8 cellular contexts compared by ENCODE assay signal in the genomic region with DNA sequence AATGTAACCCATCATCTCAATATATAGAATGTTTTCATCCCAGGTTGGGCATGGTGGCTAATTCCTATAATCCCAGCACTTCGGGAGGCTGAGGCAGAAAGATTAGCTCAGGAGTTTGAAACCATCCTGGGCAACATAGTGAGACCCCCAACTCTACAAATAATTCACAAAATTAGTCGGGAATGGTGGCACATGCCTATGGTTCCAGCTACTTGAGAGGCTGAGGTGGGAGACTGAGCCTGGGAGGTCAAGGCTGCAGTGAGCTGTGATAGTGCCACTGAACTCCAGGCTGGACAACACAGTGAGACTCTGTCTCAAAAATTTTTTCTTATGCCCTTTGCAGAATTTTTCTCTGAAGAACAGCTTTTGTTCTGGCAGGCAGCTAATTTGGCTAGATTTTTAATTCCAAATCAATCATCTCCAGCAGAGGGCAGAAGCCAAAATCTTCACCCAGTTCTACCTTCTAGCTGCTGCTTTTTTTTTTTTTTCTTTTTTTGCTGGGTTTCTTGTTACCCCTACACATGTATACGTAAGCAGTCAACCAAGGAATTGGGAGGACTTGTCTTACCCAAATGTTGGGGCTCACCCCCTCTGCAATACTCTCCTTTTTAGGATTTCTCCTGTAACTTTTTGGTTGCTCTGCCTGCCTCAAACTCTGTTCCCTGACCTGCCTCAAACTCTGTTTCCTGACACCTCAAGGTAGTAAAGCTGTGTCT.
DNase-seq lines count a peak whose midpoint lies in the region; ATAC-seq and TF ChIP-seq lines count a peak whose summit lies in the region.

No MANE protein-coding gene starts in this region.

- H3K4me3 ChIP-seq in GM12864 (ENCODE audit: low read depth, low read length) (no peak overlapping the region), fibroblast of pulmonary artery (replicated peaks; ENCODE audit: low read depth, low read length) (no peak overlapping the region)

- TF ChIP-seq CTCF in GM12864 (IDR thresholded peaks at IDR 0.05; ENCODE audit: low read depth, low read length, missing control alignments) (peak; percentile 56), fibroblast of pulmonary artery (IDR thresholded peaks at IDR 0.05; ENCODE audit: low read length, missing control alignments) (peak; percentile 41)

- peak; percentile 54 for DNase-seq in AG20443 (ENCODE audit: low spot score)
- no peak for DNase-seq in GM12864 (ENCODE audit: low read depth)
- DNase-seq in NCI-H526 treated with DMSO at 0.1 percent for 48 hours (lab: John Stamatoyannopoulos, UW), result peak; percentile 33
- peak; percentile 43 for DNase-seq in fibroblast of pulmonary artery (ENCODE audit: low read depth)
- DNase-seq in NCI-H128 (lab: John Stamatoyannopoulos, UW; ENCODE audit: unreplicated experiment), result no peak

- ATAC-seq in GM19023 (IDR thresholded peaks at IDR 0.05; ENCODE audit: unreplicated experiment) (no peak), GM19467 (IDR thresholded peaks at IDR 0.05; ENCODE audit: unreplicated experiment) (no peak), HG02852 (IDR thresholded peaks at IDR 0.05; ENCODE audit: unreplicated experiment) (no peak)

Comparison
In these comparisons a context has a peak if more than half of its experiments do, and no peak if none do; other contexts are left out.
1. DNase-seq: peak in AG20443 (single experiment), NCI-H526 treated with DMSO at 0.1 percent for 48 hours (single experiment) and fibroblast of pulmonary artery (single experiment); none in GM12864 (single experiment) and NCI-H128 (single experiment).